ENCODE assay signal across 8 cellular contexts in genomic region chr1:236868625-236869467, GRCh38.
DNase-seq lines count a peak whose midpoint lies in the region; ATAC-seq and TF ChIP-seq lines count a peak whose summit lies in the region.

No MANE protein-coding gene starts in this region.

- H3K36me3 Mint-ChIP-seq in activated naive CD8-positive, alpha-beta T cell treated with anti-CD3 and anti-CD28 coated beads, Interleukin-2, amount 50 U/mL, for 24 hours (ENCODE audit: low read depth), result peaks cover 52% of the 10 kb centered on the region
- peaks cover 26 to 41% (median 37%) of the 10 kb centered on the region in 3 donors for H3K36me3 Mint-ChIP-seq in immature natural killer cell

- peak; percentile 60 to 92 (median 88) for TF ChIP-seq CTCF in Peyer's patch (IDR thresholded peaks at IDR 0.05)

- peaks cover 2% of the 10 kb centered on the region for H3K4me1 Mint-ChIP-seq in activated naive CD8-positive, alpha-beta T cell treated with anti-CD3 and anti-CD28 coated beads, Interleukin-2, amount 50 U/mL, for 24 hours
- H3K4me1 Mint-ChIP-seq in immature natural killer cell, result no peaks in the 10 kb centered on the region

- H3K4me3 ChIP-seq in Peyer's patch, result no peak overlapping the region

- DNase-seq in D341Med (ENCODE audit: low spot score) (peak; percentile 82), Peyer's patch (peak in 1 of 3 donors; percentile 66), immature natural killer cell (peak; percentile 20 to 40 (median 38))
- peak; percentile 34 for DNase-seq in activated naive CD8-positive, alpha-beta T cell treated with anti-CD3 and anti-CD28 coated beads, Interleukin-2, amount 50 U/mL, for 24 hours
- DNase-seq in stimulated activated CD4-positive, alpha-beta T cell treated with anti-CD3 and anti-CD28 coated beads, TNF-alpha, amount 100 ng/mL, for 1 hour (ENCODE audit: low read depth in 3 of 3, low spot score in 1 of 3), result peak in 2 of 3 donors; percentile 5 to 10

- TF ChIP-seq POLR2A in Peyer's patch (IDR thresholded peaks at IDR 0.05), result no peak

- no peaks in the 10 kb centered on the region for H3K27me3 Mint-ChIP-seq in activated naive CD8-positive, alpha-beta T cell treated with anti-CD3 and anti-CD28 coated beads, Interleukin-2, amount 50 U/mL, for 24 hours
- H3K27me3 Mint-ChIP-seq in immature natural killer cell (ENCODE audit: low read depth in 3 of 3), result no peaks in the 10 kb centered on the region

- H3K27ac Mint-ChIP-seq in activated naive CD8-positive, alpha-beta T cell treated with anti-CD3 and anti-CD28 coated beads, Interleukin-2, amount 50 U/mL, for 24 hours, result no peak overlapping the region
- no peak overlapping the region for H3K27ac Mint-ChIP-seq in immature natural killer cell

- H3K27me3 ChIP-seq in Peyer's patch, result no peaks in the 10 kb centered on the region

- H3K9me3 Mint-ChIP-seq in activated naive CD8-positive, alpha-beta T cell treated with anti-CD3 and anti-CD28 coated beads, Interleukin-2, amount 50 U/mL, for 24 hours, result no peaks in the 10 kb centered on the region
- H3K9me3 Mint-ChIP-seq in immature natural killer cell, result no peaks in the 10 kb centered on the region

- H3K4me1 ChIP-seq in Peyer's patch, result no peaks in the 10 kb centered on the region

- H3K9me3 ChIP-seq in Peyer's patch, result no peaks in the 10 kb centered on the region

- H3K36me3 ChIP-seq in Peyer's patch, result peaks cover 0 to 21% (median 0%) of the 10 kb centered on the region in 3 donors

- H3K4me3 Mint-ChIP-seq in activated naive CD8-positive, alpha-beta T cell treated with anti-CD3 and anti-CD28 coated beads, Interleukin-2, amount 50 U/mL, for 24 hours, result no peak overlapping the region
- no peak overlapping the region for H3K4me3 Mint-ChIP-seq in immature natural killer cell

- no peak overlapping the region for H3K27ac ChIP-seq in Peyer's patch

- ATAC-seq in GM19351 (IDR thresholded peaks at IDR 0.05; ENCODE audit: unreplicated experiment), result peak; percentile 73
- ATAC-seq in HG03460 (IDR thresholded peaks at IDR 0.05; ENCODE audit: unreplicated experiment), result peak; percentile 80
- ATAC-seq in activated naive CD8-positive, alpha-beta T cell treated with anti-CD3 and anti-CD28 coated beads, Interleukin-2, amount 50 U/mL, for 24 hours, result peak; percentile 49
- ATAC-seq in GM21423 (IDR thresholded peaks at IDR 0.05; ENCODE audit: unreplicated experiment), result no peak
